ENCODE assay signal across 9 cellular contexts in genomic region chr3:134972836-134973455, GRCh38.
"Had no signal": no experiment of that assay in that cellular context is flagged by ENCODE, and none has a peak within 500 bp of the region (broad histone marks: within the 10 kb centered on the region; RNA-seq: fewer than 3 reads in every experiment).

No MANE protein-coding gene starts in this region.

- H3K36me3 Mint-ChIP-seq: IgD-negative memory B cell had no signal

- H3K4me3 Mint-ChIP-seq: IgD-negative memory B cell had no signal

- DNase-seq: GM23248, GOT3, H7, KBM-7 had no signal

- ATAC-seq: HCT116, HepG2 had no signal

- H3K4me1 Mint-ChIP-seq: IgD-negative memory B cell had no signal

- H3K4me3 ChIP-seq: GM23248, HAP-1 had no signal

- H3K27ac Mint-ChIP-seq: IgD-negative memory B cell had no signal

- H3K27ac ChIP-seq: GM23248, HL-60 had no signal

- H3K9me3 Mint-ChIP-seq: IgD-negative memory B cell had no signal
